10 cellular contexts compared by ENCODE assay signal in the genomic region with DNA sequence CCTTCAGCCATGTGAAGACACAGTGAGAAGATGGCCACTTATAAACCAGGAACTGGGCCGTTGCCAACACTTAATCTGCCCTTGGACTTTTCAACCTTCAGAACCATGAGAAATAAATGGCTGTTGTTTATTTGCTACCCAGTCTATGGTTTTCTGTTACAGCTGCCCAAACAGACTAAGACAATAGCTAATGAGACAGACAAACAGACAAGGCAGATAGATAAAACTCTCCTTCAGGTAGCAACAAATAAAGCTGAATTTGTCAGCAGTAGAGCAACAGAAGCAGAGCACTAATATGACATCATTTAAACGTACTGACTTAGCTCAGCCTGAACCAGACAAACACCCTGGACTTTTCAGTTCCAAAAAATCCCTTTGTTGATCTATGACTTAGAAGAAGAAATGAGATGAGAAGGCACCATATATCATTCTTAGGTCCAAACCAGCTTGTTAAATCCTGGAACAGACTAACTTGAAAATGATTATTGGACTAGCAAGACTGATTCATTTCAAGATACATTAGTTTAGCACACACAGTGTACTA. TPM values are rescaled to one million over a fixed set of nuclear protein-coding genes. Genes with fewer than 3 reads are reported as not detected.
A peak's percentile ranks its signal among the peaks of the same experiment; 100 is the strongest.
DNase-seq lines count a peak whose midpoint lies in the region; ATAC-seq and TF ChIP-seq lines count a peak whose summit lies in the region.
"Had no signal": no experiment of that assay in that cellular context is flagged by ENCODE, and none has a peak within 500 bp of the region (broad histone marks: within the 10 kb centered on the region; RNA-seq: fewer than 3 reads in every experiment).

No MANE protein-coding gene starts in this region.

- H4K20me1 ChIP-seq in IMR-90 (ENCODE audit: insufficient read depth, low read length): peaks cover 36% of the 10 kb centered on the region

- intact Hi-C loops in IMR-90 (cut with micrococcal nuclease) (no loop called here), natural killer cell (cut with micrococcal nuclease) (no loop called here)

- H3K4me2 ChIP-seq in IMR-90 (ENCODE audit: low read depth, low read length): no peak overlapping the region

- no peak for TF ChIP-seq POLR2A in IMR-90 (IDR thresholded peaks at IDR 0.05; ENCODE audit: low read depth, low read length)

- H3K27me3 Mint-ChIP-seq in natural killer cell (ENCODE audit: low read depth in 2 of 2) (no peaks in the 10 kb centered on the region), chondrocyte (ENCODE audit: low read depth) (no peaks in the 10 kb centered on the region)

- H3K56ac ChIP-seq in IMR-90 (ENCODE audit: extremely low read depth, insufficient read depth, low read length): no peak overlapping the region

- H3K23ac ChIP-seq in IMR-90 (ENCODE audit: low read depth, low read length): no peak overlapping the region

- no peaks in the 10 kb centered on the region for H3K9me3 Mint-ChIP-seq in natural killer cell
- H3K9me3 Mint-ChIP-seq in chondrocyte (ENCODE audit: low read depth): peaks cover 9% of the 10 kb centered on the region

- H4K5ac ChIP-seq in IMR-90 (ENCODE audit: low read depth, low read length): no peak overlapping the region

- no peak overlapping the region for H3K4me3 ChIP-seq in IMR-90 (ENCODE audit: insufficient read depth, low read depth, low read length)
- H3K4me3 ChIP-seq in WERI-Rb-1 (ENCODE audit: low read depth, low read length): no peak overlapping the region

- DNase-seq in DMS 273 (lab: John Stamatoyannopoulos, UW; ENCODE audit: unreplicated experiment) (peak; percentile 30), DMS 273 treated with DMSO at 0.1 percent for 48 hours (lab: John Stamatoyannopoulos, UW) (no peak), IMR-90 (peak; percentile 32), WERI-Rb-1 (peak; percentile 49), natural killer cell (no peak), chondrocyte (ENCODE audit: low spot score) (no peak), glomerular visceral epithelial cell (ENCODE audit: extremely low spot score) (no peak)
- DNase-seq: 8988T had no signal

- dilution Hi-C loops in IMR-90 (cut with HindIII; ENCODE audit: low sequenced_read_pairs, unreplicated experiment): no loop called here

- H2BK5ac ChIP-seq in IMR-90 (ENCODE audit: low read depth, low read length, poor library complexity, severe bottlenecking): no peak overlapping the region

- in situ Hi-C loops in IMR-90 (cut with MboI; ENCODE audit: low sequenced_read_pairs): no loop called here

- no peak for TF ChIP-seq RAD21 in IMR-90 (IDR thresholded peaks at IDR 0.05; ENCODE audit: low read length)

- H3K4me1 ChIP-seq in IMR-90 (ENCODE audit: control insufficient read depth, insufficient read depth, low read length): no peaks in the 10 kb centered on the region

- H3K9ac ChIP-seq in IMR-90 (ENCODE audit: low read depth, low read length): no peak overlapping the region

- WGBS in IMR-90 (ENCODE audit: extremely low coverage in 2 of 2, insufficient read length in 1 of 2), 2 experiments: no CpG with 5 or more reads among the region's 2 CpGs

- no peak overlapping the region for H2AK9ac ChIP-seq in IMR-90 (replicated peaks; ENCODE audit: low read depth, low read length, poor library complexity)

- H3K4me3 Mint-ChIP-seq in natural killer cell (no peak overlapping the region), chondrocyte (ENCODE audit: unreplicated experiment) (no peak overlapping the region)
- H3K4me3 Mint-ChIP-seq: neural crest cell had no signal

- H3K36me3 ChIP-seq in IMR-90 (ENCODE audit: control insufficient read depth, insufficient read depth, low read length) (no peaks in the 10 kb centered on the region), WERI-Rb-1 (peaks cover 8% of the 10 kb centered on the region)

- POLR2A ChIA-PET in IMR-90 (lab: Charles Lee; ENCODE audit: unreplicated experiment): no interaction called here

- no peak for TF ChIP-seq CTCF in IMR-90 (conservative IDR thresholded peaks at IDR 0.05; ENCODE audit: low read depth, low read length)
- TF ChIP-seq CTCF in WERI-Rb-1 (IDR thresholded peaks at IDR 0.05; ENCODE audit: low read depth, low read length): no peak
- TF ChIP-seq CTCF in natural killer cell (IDR thresholded peaks at IDR 0.05): no peak
- TF ChIP-seq CTCF in chondrocyte (IDR thresholded peaks at IDR 0.05): no peak

- H2AFZ ChIP-seq in IMR-90 (replicated peaks; ENCODE audit: low read length, poor library complexity): no peak overlapping the region

- H4K8ac ChIP-seq in IMR-90 (ENCODE audit: low read depth in 2 of 2, low read length in 2 of 2): no peak overlapping the region

- H2BK15ac ChIP-seq in IMR-90 (ENCODE audit: low read depth, low read length): no peak overlapping the region

- H3K18ac ChIP-seq in IMR-90 (ENCODE audit: low read depth, low read length): no peak overlapping the region

- H3K14ac ChIP-seq in IMR-90 (replicated peaks; ENCODE audit: low read depth, low read length): no peak overlapping the region

- H3K27ac ChIP-seq in IMR-90 (ENCODE audit: insufficient read depth, low read length) (no peak overlapping the region), WERI-Rb-1 (peak overlapping the region; percentile 83)

- H3K4ac ChIP-seq in IMR-90 (ENCODE audit: low read depth, low read length): no peak overlapping the region

- no peak for ATAC-seq in IMR-90 (ENCODE audit: low read depth)
- ATAC-seq in natural killer cell: no peak
- no peak for ATAC-seq in HG03571 (IDR thresholded peaks at IDR 0.05; ENCODE audit: unreplicated experiment)

- peaks cover 18 to 56% of the 10 kb centered on the region in 2 experiments for H3K79me1 ChIP-seq in IMR-90 (ENCODE audit: low read depth in 1 of 2, low read length in 2 of 2)

- H3K27me3 ChIP-seq in IMR-90 (ENCODE audit: control insufficient read depth, insufficient read depth, low read length) (no peaks in the 10 kb centered on the region), WERI-Rb-1 (ENCODE audit: insufficient read depth, low read depth, severe bottlenecking) (no peaks in the 10 kb centered on the region)

- H3K9me3 ChIP-seq in IMR-90 (ENCODE audit: control insufficient read depth, insufficient read depth, low read length): peaks cover 2% of the 10 kb centered on the region; the same call in 1 of the 2 replicates
- H3K9me3 ChIP-seq in WERI-Rb-1 (ENCODE audit: severe bottlenecking): peaks cover 7% of the 10 kb centered on the region

- CTCF ChIA-PET in IMR-90 (lab: Yijun Ruan, JAX): no interaction called here

- peaks cover 48 to 50% of the 10 kb centered on the region in 2 donors for H3K4me1 Mint-ChIP-seq in natural killer cell
- H3K4me1 Mint-ChIP-seq in chondrocyte (ENCODE audit: low read depth): peaks cover 18% of the 10 kb centered on the region
- H3K4me1 Mint-ChIP-seq: neural crest cell had no signal

- H2AK5ac ChIP-seq in IMR-90 (ENCODE audit: low read depth, low read length): no peak overlapping the region

- no peaks in the 10 kb centered on the region; the same call in 1 of the 2 replicates for H3K9me1 ChIP-seq in IMR-90 (ENCODE audit: insufficient read depth, low read length)

- no peak overlapping the region for H2BK120ac ChIP-seq in IMR-90 (ENCODE audit: low read depth, low read length)

- H2BK20ac ChIP-seq in IMR-90 (ENCODE audit: low read depth, low read length): no peak overlapping the region

- no peak overlapping the region for H4K91ac ChIP-seq in IMR-90 (ENCODE audit: insufficient read depth, low read depth, low read length)

- H3K36me3 Mint-ChIP-seq in natural killer cell (peaks cover 4% of the 10 kb centered on the region), chondrocyte (ENCODE audit: low read depth) (peaks cover 2% of the 10 kb centered on the region)

- H3K27ac Mint-ChIP-seq in natural killer cell (peak overlapping the region; percentile 53 to 65), chondrocyte (ENCODE audit: unreplicated experiment) (no peak overlapping the region)

- no TSS peak for BruUV-seq in IMR-90 (replicated peaks; lab: Mats Ljungman, UMichigan)

TF ChIP-seq in IMR-90, 13 proteins besides CTCF, POLR2A, EP300 and RAD21:
- TF ChIP-seq FOS (IDR thresholded peaks at IDR 0.05; ENCODE audit: low read depth, low read length): no peak
- TF ChIP-seq MXI1 (IDR thresholded peaks at IDR 0.05; ENCODE audit: borderline replicate concordance, low read depth, low read length): no peak
- TF ChIP-seq BHLHE40 (IDR thresholded peaks at IDR 0.05; ENCODE audit: low read depth, low read length): no peak
- no peak for TF ChIP-seq RFX5 (IDR thresholded peaks at IDR 0.05; ENCODE audit: low read depth, low read length)
- TF ChIP-seq MAFK (IDR thresholded peaks at IDR 0.05; ENCODE audit: low read depth, low read length): no peak
- no peak for TF ChIP-seq SMC3 (IDR thresholded peaks at IDR 0.05; ENCODE audit: low read depth, low read length)

RNA-seq across cellular contexts. Expression of gene ZZZ3, which starts 27.0 kb away (rescaled TPM):
- total RNA-seq in IMR-90 (2012; rRNA removed): 66.3 and 84.7 TPM in 2 replicates
- 10.9 and 14.2 TPM in 2 replicates for polyA plus RNA-seq in IMR-90 (2012; rRNA removed)
- 2.8 and 3.0 TPM in 2 replicates for polyA plus RNA-seq in IMR-90 (2012; cell fraction: cytosol; rRNA removed)
- 2.8 and 23.2 TPM in 2 replicates for polyA plus RNA-seq in IMR-90 (2012; cell fraction: nucleus; rRNA removed; ENCODE audit: low replicate concordance)
- 10 to 100 TPM; 31.9 to 43.6 (median 38.9) TPM for total RNA-seq in natural killer cell
- 34.6 to 42.0 TPM (median 41.1 TPM) in 3 replicates for total RNA-seq in chondrocyte

Comparison
In these comparisons a context has a peak if more than half of its experiments do, and no peak if none do; other contexts are left out.
1. DNase-seq: peak in DMS 273 (single experiment), IMR-90 (single experiment) and WERI-Rb-1 (single experiment); none in DMS 273 treated with DMSO at 0.1 percent for 48 hours (single experiment), natural killer cell (single experiment), chondrocyte (single experiment) and glomerular visceral epithelial cell (single experiment).